In genomic region chr2:60212174-60212945, GRCh38 we compare ENCODE assay signal across 20 cellular contexts.
A peak's percentile ranks its signal among the peaks of the same experiment; 100 is the strongest.
DNase-seq lines count a peak whose midpoint lies in the region; TF ChIP-seq lines count a peak whose summit lies in the region.
"Had no signal": no experiment of that assay in that cellular context is flagged by ENCODE, and none has a peak within 500 bp of the region (broad histone marks: within the 10 kb centered on the region; RNA-seq: fewer than 3 reads in every experiment).

No MANE protein-coding gene starts in this region.

- peak overlapping the region in 3 of 4 donors; percentile 30 to 60 (median 36) for H3K27ac ChIP-seq in transverse colon
- H3K27ac ChIP-seq: GM23248 had no signal

- in situ Hi-C loops in SK-MEL-5 (cut with HindIII; ENCODE audit: low pct_unique_long_range_greater_than_20kb, low sequenced_read_pairs) = no loop called here
- in situ Hi-C loops in transverse colon (cut with MboI; ENCODE audit: low pct_ligation_motif_present in 1 of 4, low pct_unique_long_range_greater_than_20kb in 1 of 4, low sequenced_read_pairs in 3 of 4) = no loop called here

- H3K36me3 Mint-ChIP-seq in activated naive CD4-positive, alpha-beta T cell treated with anti-CD3 and anti-CD28 coated beads, Interleukin-2, amount 10 ng/mL, durations not matched to agents 7 days and 5 days = no peaks in the 10 kb centered on the region

- no peaks in the 10 kb centered on the region for H3K4me1 Mint-ChIP-seq in activated naive CD4-positive, alpha-beta T cell treated with anti-CD3 and anti-CD28 coated beads, Interleukin-2, amount 10 ng/mL, durations not matched to agents 7 days and 5 days

- TF ChIP-seq CTCF in transverse colon (IDR thresholded peaks at IDR 0.05) = no peak

- H3K36me3 ChIP-seq in transverse colon = no peaks in the 10 kb centered on the region

- TF ChIP-seq EP300 in transverse colon (IDR thresholded peaks at IDR 0.05; ENCODE audit: low read depth) = no peak

- no peak overlapping the region for H3K4me3 ChIP-seq in transverse colon
- H3K4me3 ChIP-seq: GM23248 had no signal

- no peaks in the 10 kb centered on the region for H3K9me3 ChIP-seq in transverse colon
- H3K9me3 ChIP-seq: SK-N-SH had no signal

- TF ChIP-seq POLR2A in transverse colon (IDR thresholded peaks at IDR 0.05) = no peak

- intact Hi-C loops in transverse colon (cut with DNase I; ENCODE audit: low total_unique reads) = no loop called here

- 57 to 73% methylated on average over 2 to 3 of the region's 3 CpGs for WGBS in transverse colon (ENCODE audit: low coverage in 1 of 2), 2 donors

- H3K4me3 Mint-ChIP-seq in activated naive CD4-positive, alpha-beta T cell treated with anti-CD3 and anti-CD28 coated beads, Interleukin-2, amount 10 ng/mL, durations not matched to agents 7 days and 5 days = no peak overlapping the region

- no peaks in the 10 kb centered on the region for H3K27me3 Mint-ChIP-seq in activated naive CD4-positive, alpha-beta T cell treated with anti-CD3 and anti-CD28 coated beads, Interleukin-2, amount 10 ng/mL, durations not matched to agents 7 days and 5 days

- H3K4me1 ChIP-seq in transverse colon = peaks cover 0 to 47% (median 30%) of the 10 kb centered on the region in 4 donors

- H3K9me3 Mint-ChIP-seq in activated naive CD4-positive, alpha-beta T cell treated with anti-CD3 and anti-CD28 coated beads, Interleukin-2, amount 10 ng/mL, durations not matched to agents 7 days and 5 days = no peaks in the 10 kb centered on the region

- no peak overlapping the region for H3K27ac Mint-ChIP-seq in activated naive CD4-positive, alpha-beta T cell treated with anti-CD3 and anti-CD28 coated beads, Interleukin-2, amount 10 ng/mL, durations not matched to agents 7 days and 5 days

- DNase-seq in HuH-7 (ENCODE audit: low spot score) (peak; percentile 20), SK-MEL-5 (ENCODE audit: low read depth, low spot score) (peak; percentile 75), left kidney (ENCODE audit: low read depth, low spot score) (peak; percentile 54), transverse colon (no peak), HCEC 1CT (no peak), iPS-NIHi7 (ENCODE audit: extremely low spot score) (no peak)
- DNase-seq in activated naive CD4-positive, alpha-beta T cell treated with anti-CD3 and anti-CD28 coated beads, Interleukin-2, amount 10 ng/mL, durations not matched to agents 7 days and 5 days = no peak
- DNase-seq: 8988T, DMS53, GM23248, H7, KBM-7, MV-4-11, NCI-H1105 treated with DMSO at 0.1 percent for 48 hours, NCI-H2029, NCI-H2227 treated with DMSO at 0.1 percent for 48 hours, NCI-H510A, NCI-H774, SIG-M5, SK-N-SH had no signal

- H3K27me3 ChIP-seq in transverse colon = no peaks in the 10 kb centered on the region

- CTCF ChIA-PET in activated naive CD4-positive, alpha-beta T cell treated with anti-CD3 and anti-CD28 coated beads, Interleukin-2, amount 10 ng/mL, durations not matched to agents 7 days and 5 days (lab: Charles Lee) = no interaction called here

Comparison
In these comparisons a context has a peak if more than half of its experiments do, and no peak if none do; other contexts are left out.
1. DNase-seq: peak in HuH-7 (single experiment), SK-MEL-5 (single experiment) and left kidney (single experiment); none in transverse colon (single experiment), activated naive CD4-positive, alpha-beta T cell treated with anti-CD3 and anti-CD28 coated beads, Interleukin-2, amount 10 ng/mL, durations not matched to agents 7 days and 5 days (single experiment), HCEC 1CT (single experiment) and iPS-NIHi7 (single experiment).